Comparison of ENCODE assay signal across 16 cellular contexts in genomic region chr6:79240509-79240908, GRCh38. TPM values are rescaled to one million over a fixed set of nuclear protein-coding genes. Genes with fewer than 3 reads are reported as not detected.
DNase-seq lines count a peak whose midpoint lies in the region; ATAC-seq, FAIRE-seq and TF ChIP-seq lines count a peak whose summit lies in the region.
"Had no signal": no experiment of that assay in that cellular context is flagged by ENCODE, and none has a peak within 500 bp of the region (broad histone marks: within the 10 kb centered on the region; RNA-seq: fewer than 3 reads in every experiment).

No MANE protein-coding gene starts in this region.

- H3K4me3 ChIP-seq in body of pancreas (no peak overlapping the region), keratinocyte (ENCODE audit: control insufficient read depth in 2 of 3, extremely low read depth in 1 of 3, insufficient read depth in 2 of 3, low read depth in 1 of 3, low read length in 3 of 3) (no peak overlapping the region), dorsolateral prefrontal cortex (no peak overlapping the region)
- H3K4me3 ChIP-seq: skin epidermis had no signal

- peak in 1 of 4 donors; percentile 8 for DNase-seq in body of pancreas
- DNase-seq in keratinocyte (ENCODE audit: low read depth, low spot score): no peak
- no peak for DNase-seq in dorsolateral prefrontal cortex
- DNase-seq: activated CD4-positive, alpha-beta T cell treated with anti-CD3 and anti-CD28 coated beads, Interleukin-2, amount 10 ng/mL, durations not matched to agents 7 days and 5 days; activated T-cell treated with anti-CD3 and anti-CD28 coated beads, Interleukin-2, amount 50 U/mL, for 72 hours; HCEC 1CT; NCI-H1092 treated with DMSO at 0.1 percent for 48 hours; nucleus accumbens; SIG-M5; stimulated activated naive CD8-positive, alpha-beta T cell treated with anti-CD3 and anti-CD28 coated beads, Interleukin-15, amount 100 ng/mL, for 72 hours; T1000 had no signal

- dilution Hi-C loops in keratinocyte (cut with MboI; ENCODE audit: extremely low pct_ligation_motif_present, low sequenced_read_pairs): no loop called here

- no peaks in the 10 kb centered on the region for H3K9me1 ChIP-seq in keratinocyte (ENCODE audit: control insufficient read depth, extremely low read depth, insufficient read depth, low read length)

- H3K27me3 ChIP-seq in body of pancreas (no peaks in the 10 kb centered on the region), keratinocyte (ENCODE audit: control insufficient read depth, extremely low read depth, insufficient read depth, low read length) (no peaks in the 10 kb centered on the region), dorsolateral prefrontal cortex (no peaks in the 10 kb centered on the region)

- intact Hi-C loops in body of pancreas (cut with DNase I): no loop called here
- intact Hi-C loops in dorsolateral prefrontal cortex (cut with DNase I): no loop called here

- ATAC-seq in GM21367 (IDR thresholded peaks at IDR 0.05; ENCODE audit: unreplicated experiment) (peak; percentile 33), HG03354 (IDR thresholded peaks at IDR 0.05; ENCODE audit: poor library complexity, severe bottlenecking, unreplicated experiment) (peak; percentile 45), body of pancreas (peak; percentile 70), GM21390 (IDR thresholded peaks at IDR 0.05; ENCODE audit: unreplicated experiment) (no peak), GM18907 (IDR thresholded peaks at IDR 0.05; ENCODE audit: unreplicated experiment) (no peak)
- ATAC-seq: activated T-cell treated with anti-CD3 and anti-CD28 coated beads, Interleukin-2, amount 50 U/mL, for 72 hours; stimulated activated naive CD8-positive, alpha-beta T cell treated with anti-CD3 and anti-CD28 coated beads, Interleukin-15, amount 100 ng/mL, for 72 hours had no signal

- H3K9ac ChIP-seq in keratinocyte (ENCODE audit: control insufficient read depth, extremely low read depth, insufficient read depth, low read length): no peak overlapping the region

- H3K4me1 ChIP-seq in body of pancreas (peaks cover 15% of the 10 kb centered on the region), keratinocyte (ENCODE audit: control insufficient read depth, extremely low read depth, insufficient read depth, low read length) (peaks cover 13% of the 10 kb centered on the region)

- WGBS in body of pancreas, 2 donors: 38 to 60% methylated on average over 1 of the region's 1 CpG

- peak; percentile 76 for FAIRE-seq in keratinocyte (lab: Jason Lieb, UNC)

- no peak overlapping the region for H3K27ac ChIP-seq in body of pancreas
- no peak overlapping the region for H3K27ac ChIP-seq in keratinocyte (ENCODE audit: control insufficient read depth, insufficient read depth, low read length)
- H3K27ac ChIP-seq in dorsolateral prefrontal cortex: no peak overlapping the region
- H3K27ac ChIP-seq: skin epidermis had no signal

- TF ChIP-seq POLR2A in body of pancreas (IDR thresholded peaks at IDR 0.05): no peak

- TF ChIP-seq CTCF in body of pancreas (IDR thresholded peaks at IDR 0.05): no peak
- TF ChIP-seq CTCF in keratinocyte (optimal IDR thresholded peaks at IDR 0.05 in 1 of 3, IDR thresholded peaks at IDR 0.05 in 1 of 3, conservative IDR thresholded peaks at IDR 0.05 in 1 of 3; ENCODE audit: extremely low read depth in 1 of 3, insufficient read depth in 2 of 3, low read length in 3 of 3): no peak
- TF ChIP-seq CTCF in dorsolateral prefrontal cortex (IDR thresholded peaks at IDR 0.05 in 54 of 56, conservative IDR thresholded peaks at IDR 0.05 in 2 of 56; ENCODE audit: low read depth in 1 of 56, partially characterized antibody in 56 of 56): no peak

- H3K36me3 ChIP-seq in body of pancreas (replicated peaks in 1 of 2; ENCODE audit: insufficient read depth in 1 of 2, low read depth in 2 of 2) (no peaks in the 10 kb centered on the region), keratinocyte (ENCODE audit: control insufficient read depth in 2 of 2, extremely low read depth in 1 of 2, insufficient read depth in 2 of 2, low read length in 2 of 2) (no peaks in the 10 kb centered on the region)

- no peaks in the 10 kb centered on the region for H4K20me1 ChIP-seq in keratinocyte (ENCODE audit: control insufficient read depth, extremely low read depth, insufficient read depth, low read length)

- H2AFZ ChIP-seq in keratinocyte (ENCODE audit: control insufficient read depth, low read length): no peak overlapping the region

- H3K9me3 ChIP-seq in body of pancreas (no peaks in the 10 kb centered on the region), keratinocyte (ENCODE audit: control insufficient read depth, low read depth, low read length) (no peaks in the 10 kb centered on the region)

- H3K79me2 ChIP-seq in keratinocyte (ENCODE audit: control insufficient read depth, insufficient read depth, low read length): no peaks in the 10 kb centered on the region

- no peak overlapping the region for H3K4me2 ChIP-seq in keratinocyte (ENCODE audit: control insufficient read depth, extremely low read depth, insufficient read depth, low read depth, low read length)

RNA-seq across cellular contexts. Expression of gene HMGN3, which starts 6.0 kb away (rescaled TPM):
- total RNA-seq in body of pancreas (10 to 100 TPM; 36.1 to 78.1 TPM), dorsolateral prefrontal cortex (10 to 100 TPM; 49.1 to 92.1 (median 71.7) TPM)
- polyA plus RNA-seq in keratinocyte: 41.1 to 78.6 TPM (median 51.0 TPM) in 3 replicates
- 46.8 TPM for polyA plus RNA-seq in keratinocyte (2011; ENCODE audit: low read depth)
- polyA plus RNA-seq in keratinocyte (2011; cell fraction: cytosol; rRNA removed): 35.6 and 46.5 TPM in 2 replicates
- 23.3 and 54.2 TPM in 2 replicates for polyA plus RNA-seq in keratinocyte (2011; cell fraction: nucleus; rRNA removed)
- polyA plus RNA-seq in keratinocyte (2012; ENCODE audit: low replicate concordance): 33.8 and 51.5 TPM in 2 replicates
- polyA minus RNA-seq in keratinocyte: 2.1 to 8.8 TPM (median 5.9 TPM) in 3 replicates
- 12.5 TPM for polyA minus RNA-seq in keratinocyte (2011; cell fraction: cytosol; rRNA and poly(A)+ RNA removed)
- 1.9 and 5.7 TPM in 2 replicates for polyA minus RNA-seq in keratinocyte (2011; cell fraction: nucleus; rRNA and poly(A)+ RNA removed)

Comparison
In these comparisons a context has a peak if more than half of its experiments do, and no peak if none do; other contexts are left out.
1. ATAC-seq: peak in GM21367 (single experiment), HG03354 (single experiment) and body of pancreas (single experiment); none in GM21390 (single experiment) and GM18907 (single experiment).